ENCODE assay signal across 12 cellular contexts in genomic region chr7:121505021-121505420, GRCh38.
A peak's percentile ranks its signal among the peaks of the same experiment; 100 is the strongest.
DNase-seq lines count a peak whose midpoint lies in the region; FAIRE-seq and TF ChIP-seq lines count a peak whose summit lies in the region.
"Had no signal": no experiment of that assay in that cellular context is flagged by ENCODE, and none has a peak within 500 bp of the region (broad histone marks: within the 10 kb centered on the region; RNA-seq: fewer than 3 reads in every experiment).

No MANE protein-coding gene starts in this region.

- no peak for FAIRE-seq in HTR-8/SVneo (lab: Jason Lieb, UNC)
- FAIRE-seq in D721Med (lab: Jason Lieb, UNC) = no peak
- FAIRE-seq: GM18507 had no signal

- peaks cover 30% of the 10 kb centered on the region for H3K4me1 Mint-ChIP-seq in HFFc6 (ENCODE audit: low read depth)
- no peaks in the 10 kb centered on the region for H3K4me1 Mint-ChIP-seq in T-helper 2 cell treated with Interferon-gamma antibody and Interleukin-4, amounts not matched to agents 5 μg/mL and 100 μg/mL, for 36 hours (ENCODE audit: low read depth)

- peaks cover 34% of the 10 kb centered on the region for H3K36me3 Mint-ChIP-seq in HFFc6 (ENCODE audit: low read depth)
- peaks cover 8% of the 10 kb centered on the region for H3K36me3 Mint-ChIP-seq in T-helper 2 cell treated with Interferon-gamma antibody and Interleukin-4, amounts not matched to agents 5 μg/mL and 100 μg/mL, for 36 hours (ENCODE audit: low read depth)

- no peak for TF ChIP-seq CTCF in HFFc6 (IDR thresholded peaks at IDR 0.05)
- TF ChIP-seq CTCF in D721Med (IDR thresholded peaks at IDR 0.05; ENCODE audit: insufficient read depth, missing control alignments) = no peak

- H3K27ac Mint-ChIP-seq in HFFc6 = peak overlapping the region; percentile 76
- H3K27ac Mint-ChIP-seq in T-helper 2 cell treated with Interferon-gamma antibody and Interleukin-4, amounts not matched to agents 5 μg/mL and 100 μg/mL, for 36 hours = no peak overlapping the region
- H3K27ac Mint-ChIP-seq: activated T-cell treated with anti-CD3 and anti-CD28 coated beads, Interleukin-2, amount 50 U/mL, for 72 hours; memory B cell had no signal

- DNase-seq in HFFc6 (peak; percentile 74), astrocyte of the hippocampus (ENCODE audit: low read depth, low spot score) (peak; percentile 48), hepatic stellate cell (ENCODE audit: low spot score) (peak; percentile 17), HTR-8/SVneo (ENCODE audit: insufficient read length, low spot score) (no peak), D721Med (ENCODE audit: insufficient read length, low spot score) (no peak)
- no peak for DNase-seq in T-helper 2 cell treated with Interferon-gamma antibody and Interleukin-4, amounts not matched to agents 5 μg/mL and 100 μg/mL, for 36 hours (ENCODE audit: low spot score)
- no peak for DNase-seq in activated CD4-positive, alpha-beta T cell treated with anti-CD3 and anti-CD28 coated beads for 48 hours
- DNase-seq: activated T-cell treated with anti-CD3 and anti-CD28 coated beads, Interleukin-2, amount 50 U/mL, for 72 hours; caudate nucleus; NCI-H2227 treated with DMSO at 0.1 percent for 48 hours had no signal

- peaks cover 35% of the 10 kb centered on the region for H3K9me3 Mint-ChIP-seq in HFFc6
- H3K9me3 Mint-ChIP-seq in T-helper 2 cell treated with Interferon-gamma antibody and Interleukin-4, amounts not matched to agents 5 μg/mL and 100 μg/mL, for 36 hours = peaks cover 57% of the 10 kb centered on the region

- H3K4me3 Mint-ChIP-seq in HFFc6 = peak overlapping the region; percentile 68
- H3K4me3 Mint-ChIP-seq in T-helper 2 cell treated with Interferon-gamma antibody and Interleukin-4, amounts not matched to agents 5 μg/mL and 100 μg/mL, for 36 hours = no peak overlapping the region
- H3K4me3 Mint-ChIP-seq: activated T-cell treated with anti-CD3 and anti-CD28 coated beads, Interleukin-2, amount 50 U/mL, for 72 hours; memory B cell had no signal

- H3K27me3 Mint-ChIP-seq in HFFc6 (ENCODE audit: insufficient read depth) = peaks cover 4% of the 10 kb centered on the region; the same call in 1 of the 2 replicates
- no peaks in the 10 kb centered on the region for H3K27me3 Mint-ChIP-seq in T-helper 2 cell treated with Interferon-gamma antibody and Interleukin-4, amounts not matched to agents 5 μg/mL and 100 μg/mL, for 36 hours (ENCODE audit: low read depth)

Comparison
In these comparisons a context has a peak if more than half of its experiments do, and no peak if none do; other contexts are left out.
1. DNase-seq: peak in HFFc6 (single experiment), astrocyte of the hippocampus (single experiment) and hepatic stellate cell (single experiment); none in HTR-8/SVneo (single experiment), D721Med (single experiment), T-helper 2 cell treated with Interferon-gamma antibody and Interleukin-4, amounts not matched to agents 5 μg/mL and 100 μg/mL, for 36 hours (single experiment) and activated CD4-positive, alpha-beta T cell treated with anti-CD3 and anti-CD28 coated beads for 48 hours (single experiment).